In genomic region chr5:57277085-57277484, GRCh38 we compare ENCODE assay signal across 10 cellular contexts.
DNase-seq lines count a peak whose midpoint lies in the region; ATAC-seq and TF ChIP-seq lines count a peak whose summit lies in the region.
"Had no signal": no experiment of that assay in that cellular context is flagged by ENCODE, and none has a peak within 500 bp of the region (broad histone marks: within the 10 kb centered on the region; RNA-seq: fewer than 3 reads in every experiment).

No MANE protein-coding gene starts in this region.

- DNase-seq in AG04449 (ENCODE audit: low read depth, low spot score), result no peak
- no peak for DNase-seq in GM13976 (ENCODE audit: low spot score)
- DNase-seq in RPMI8226, result peak; percentile 28
- peak; percentile 69 for DNase-seq in fibroblast of the aortic adventitia (ENCODE audit: low read depth)
- DNase-seq in omental fat pad (ENCODE audit: low spot score), result no peak
- DNase-seq in activated CD4-positive, alpha-beta T cell treated with anti-CD3 and anti-CD28 coated beads, Interleukin-2, amount 50 U/mL, for 48 hours, result no peak
- DNase-seq: activated gamma-delta T cell treated with Interleukin-2 at 50 U/mL for 16 hours, substantia nigra had no signal

- H3K4me3 ChIP-seq in AG04449 (ENCODE audit: low read depth, low read length) (no peak overlapping the region), fibroblast of the aortic adventitia (ENCODE audit: low read depth, low read length) (no peak overlapping the region)

- in situ Hi-C loops in GM13976 (cut with MboI; ENCODE audit: low sequenced_read_pairs, unreplicated experiment), result no loop called here

- CTCF ChIA-PET in AG04449 (lab: Yijun Ruan, JAX), result interaction anchor here (0.8 to 4.3 kb wide), 6 partner anchors 9 to 376 kb away, joined by 3 to 38 read pairs (median 4); no protein-coding TSS in a partner anchor

- ATAC-seq in omental fat pad (ENCODE audit: low FRiP score) (no peak), HG03025 (IDR thresholded peaks at IDR 0.05; ENCODE audit: low FRiP score, unreplicated experiment) (no peak), GM21576 (IDR thresholded peaks at IDR 0.05; ENCODE audit: unreplicated experiment) (no peak)

- TF ChIP-seq CTCF in AG04449 (IDR thresholded peaks at IDR 0.05; ENCODE audit: insufficient read depth, low read length, missing control alignments), result peak; percentile 2
- peak; percentile 4 for TF ChIP-seq CTCF in GM13976 (IDR thresholded peaks at IDR 0.05; ENCODE audit: borderline replicate concordance, control extremely low read depth, extremely low read depth, insufficient read depth, missing control alignments)
- peak; percentile 38 for TF ChIP-seq CTCF in fibroblast of the aortic adventitia (IDR thresholded peaks at IDR 0.05; ENCODE audit: insufficient read depth, low read length)
- TF ChIP-seq CTCF in omental fat pad (IDR thresholded peaks at IDR 0.05), result no peak

- POLR2A ChIA-PET in AG04449 (lab: Yijun Ruan, JAX), result no interaction called here

Comparison
In these comparisons a context has a peak if more than half of its experiments do, and no peak if none do; other contexts are left out.
1. DNase-seq: peak in RPMI8226 (single experiment) and fibroblast of the aortic adventitia (single experiment); none in AG04449 (single experiment), GM13976 (single experiment), omental fat pad (single experiment) and activated CD4-positive, alpha-beta T cell treated with anti-CD3 and anti-CD28 coated beads, Interleukin-2, amount 50 U/mL, for 48 hours (0 of 2).
2. CTCF ChIP-seq: peak in AG04449 (single experiment), GM13976 (single experiment) and fibroblast of the aortic adventitia (single experiment); none in omental fat pad (0 of 3).